In genomic region chr1:6082430-6082971, GRCh38 we compare ENCODE assay signal across 11 cellular contexts. TPM values are rescaled to one million over a fixed set of nuclear protein-coding genes. Genes with fewer than 3 reads are reported as not detected.
A peak's percentile ranks its signal among the peaks of the same experiment; 100 is the strongest.
DNase-seq lines count a peak whose midpoint lies in the region; ATAC-seq, FAIRE-seq and TF ChIP-seq lines count a peak whose summit lies in the region.
"Had no signal": no experiment of that assay in that cellular context is flagged by ENCODE, and none has a peak within 500 bp of the region (broad histone marks: within the 10 kb centered on the region; RNA-seq: fewer than 3 reads in every experiment).

No MANE protein-coding gene starts in this region.

- H3F3A ChIP-seq in GM23338 (replicated peaks; ENCODE audit: low read depth) = 0 out of 2 replicates have a peak, but pooled peaks cover 2% of the 10 kb centered on the region

- DNase-seq in A673 (ENCODE audit: low spot score) = no peak
- DNase-seq in GM23338 (ENCODE audit: low spot score) = peak; percentile 39
- no peak for DNase-seq in astrocyte of the spinal cord (ENCODE audit: low read depth, low spot score)
- no peak for DNase-seq in body of pancreas
- no peak for DNase-seq in GM19239 (ENCODE audit: insufficient read length, low spot score)
- DNase-seq in colonic mucosa = no peak
- no peak for DNase-seq in NCI-H2081 treated with DMSO at 0.1 percent for 48 hours (lab: John Stamatoyannopoulos, UW)
- DNase-seq: activated T-cell treated with anti-CD3 and anti-CD28 coated beads, Interleukin-2, amount 50 U/mL, for 72 hours; NCI-H1436 treated with DMSO at 0.1 percent for 48 hours had no signal

- no peak overlapping the region for H3K4me2 ChIP-seq in GM23338

- CTCF ChIA-PET in A673 (lab: Charles Lee) = no interaction called here

- H3K36me3 ChIP-seq in A673 (ENCODE audit: insufficient read depth, low read length, poor library complexity, severe bottlenecking) (no peaks in the 10 kb centered on the region), GM23338 (ENCODE audit: insufficient read depth) (no peaks in the 10 kb centered on the region), body of pancreas (replicated peaks in 1 of 2; ENCODE audit: insufficient read depth in 1 of 2, low read depth in 2 of 2) (no peaks in the 10 kb centered on the region), colonic mucosa (no peaks in the 10 kb centered on the region)
- H3K36me3 ChIP-seq: SJCRH30 had no signal

- in situ Hi-C loops in astrocyte of the spinal cord (cut with HindIII; ENCODE audit: low sequenced_read_pairs) = no loop called here

- peaks cover 6% of the 10 kb centered on the region for H3K27me3 Mint-ChIP-seq in GM23338 (ENCODE audit: insufficient read depth, low read depth, poor library complexity)

- no peak overlapping the region for H2AFZ ChIP-seq in GM23338

- intact Hi-C loops in A673 (cut with micrococcal nuclease; ENCODE audit: unreplicated experiment) = no loop called here
- intact Hi-C loops in body of pancreas (cut with DNase I) = no loop called here
- intact Hi-C loops in colonic mucosa (cut with DNase I) = no loop called here

- H3K4me3 ChIP-seq in A673 (ENCODE audit: low read depth, low read length, poor library complexity, severe bottlenecking) (no peak overlapping the region), GM23338 (no peak overlapping the region), astrocyte of the spinal cord (ENCODE audit: low read depth, low read length) (no peak overlapping the region), body of pancreas (no peak overlapping the region), colonic mucosa (no peak overlapping the region)
- H3K4me3 ChIP-seq: SJCRH30 had no signal

- H3K9me3 Mint-ChIP-seq in GM23338 = no peaks in the 10 kb centered on the region
- H3K9me3 Mint-ChIP-seq: activated T-cell treated with anti-CD3 and anti-CD28 coated beads, Interleukin-2, amount 50 U/mL, for 72 hours had no signal

- no peaks in the 10 kb centered on the region for H3K9me2 ChIP-seq in GM23338 (ENCODE audit: insufficient read depth)

- H3K4me1 ChIP-seq in A673 (ENCODE audit: insufficient read depth, low read length, poor library complexity, severe bottlenecking) (peaks cover 6% of the 10 kb centered on the region), GM23338 (ENCODE audit: insufficient read depth) (no peaks in the 10 kb centered on the region), body of pancreas (no peaks in the 10 kb centered on the region), colonic mucosa (no peaks in the 10 kb centered on the region)
- H3K4me1 ChIP-seq: SJCRH30 had no signal

- no peaks in the 10 kb centered on the region for H4K20me1 ChIP-seq in GM23338 (replicated peaks; ENCODE audit: insufficient read depth)

- H3K9me3 ChIP-seq in A673 (ENCODE audit: low read depth, low read length, poor library complexity, severe bottlenecking) (no peaks in the 10 kb centered on the region), body of pancreas (no peaks in the 10 kb centered on the region), colonic mucosa (no peaks in the 10 kb centered on the region)
- H3K9me3 ChIP-seq: SJCRH30 had no signal

- POLR2A ChIA-PET in A673 (lab: Charles Lee; ENCODE audit: low non-redundant PET) = no interaction called here

- TF ChIP-seq POLR2A in body of pancreas (IDR thresholded peaks at IDR 0.05) = no peak

- H3K27me3 ChIP-seq in A673 (replicated peaks; ENCODE audit: insufficient read depth, low read depth, low read length, poor library complexity) (no peaks in the 10 kb centered on the region), GM23338 (ENCODE audit: insufficient read depth) (no peaks in the 10 kb centered on the region), layer of hippocampus (ENCODE audit: control insufficient read depth, insufficient read depth, low read length) (no peaks in the 10 kb centered on the region), body of pancreas (no peaks in the 10 kb centered on the region), colonic mucosa (no peaks in the 10 kb centered on the region)

- no peak overlapping the region; the same call in 1 of the 2 replicates for H3K27ac Mint-ChIP-seq in GM23338
- H3K27ac Mint-ChIP-seq: activated T-cell treated with anti-CD3 and anti-CD28 coated beads, Interleukin-2, amount 50 U/mL, for 72 hours had no signal

- 57 to 66% methylated on average over 10 of the region's 10 CpGs for WGBS in body of pancreas, 2 donors

- no peak for FAIRE-seq in GM19239 (lab: Jason Lieb, UNC)

- no peaks in the 10 kb centered on the region for H3K36me3 Mint-ChIP-seq in GM23338 (ENCODE audit: low read depth)

- peak; percentile 18 for ATAC-seq in GM23338
- ATAC-seq in body of pancreas = no peak
- ATAC-seq: activated T-cell treated with anti-CD3 and anti-CD28 coated beads, Interleukin-2, amount 50 U/mL, for 72 hours had no signal

- H3K27ac ChIP-seq in A673 (ENCODE audit: low read depth, low read length, poor library complexity, severe bottlenecking) (no peak overlapping the region), GM23338 (ENCODE audit: low read depth) (no peak overlapping the region), layer of hippocampus (ENCODE audit: low read depth, low read length) (peak overlapping the region; percentile 46), body of pancreas (no peak overlapping the region), colonic mucosa (no peak overlapping the region)
- H3K27ac ChIP-seq: SJCRH30 had no signal

- H3K79me2 ChIP-seq in GM23338 (replicated peaks; ENCODE audit: insufficient read depth) = no peaks in the 10 kb centered on the region

- H3K4me3 Mint-ChIP-seq in GM23338 = no peak overlapping the region
- H3K4me3 Mint-ChIP-seq: activated T-cell treated with anti-CD3 and anti-CD28 coated beads, Interleukin-2, amount 50 U/mL, for 72 hours had no signal

- no peak overlapping the region for H3K9ac ChIP-seq in colonic mucosa (ENCODE audit: low read depth in 2 of 2, low read length in 2 of 2)

- TF ChIP-seq CTCF in A673 (conservative IDR thresholded peaks at IDR 0.05; ENCODE audit: low read depth, low read length) (peak; percentile 35), GM23338 (conservative IDR thresholded peaks at IDR 0.05; ENCODE audit: low read depth in 2 of 2) (peak; percentile 44 to 49), astrocyte of the spinal cord (IDR thresholded peaks at IDR 0.05; ENCODE audit: low read depth, low read length) (peak; percentile 38), body of pancreas (IDR thresholded peaks at IDR 0.05) (peak in 2 of 7 experiments; percentile 3 to 7), colonic mucosa (IDR thresholded peaks at IDR 0.05) (no peak)

- BruUV-seq in A673 (replicated peaks; lab: Mats Ljungman, UMichigan) = no TSS peak

- H3K4me1 Mint-ChIP-seq in GM23338 = peaks cover 21% of the 10 kb centered on the region

TF ChIP-seq in GM23338, 12 proteins besides CTCF, POLR2A, EP300 and RAD21 (continues in another document):
- TF ChIP-seq POLR2AphosphoS5 (IDR thresholded peaks at IDR 0.05; ENCODE audit: low read depth) = no peak

RNA-seq across cellular contexts. Expression of gene KCNAB2, which starts 36.8 kb away (rescaled TPM):
- total RNA-seq in A673 (2021) (6.4 and 7.7 TPM in 2 replicates), body of pancreas (1 to 10 TPM; 4.6 to 7.0 TPM), colonic mucosa (1 to 10 TPM; 4.7 to 6.4 TPM)
- total RNA-seq in GM23338 (2014; rRNA removed; shearing (Covaris generic)) = 3.7 and 5.1 TPM in 2 replicates
- polyA plus RNA-seq in GM23338 (2016; fragmentation: Nextera tagmentation; extraction: Ambion mirVana) = 2.1 and 3.0 TPM in 2 replicates
